Comparison of ENCODE assay signal across 7 cellular contexts in genomic region chr19:57241181-57241580, GRCh38. TPM values are rescaled to one million over a fixed set of nuclear protein-coding genes. Genes with fewer than 3 reads are reported as not detected.
A peak's percentile ranks its signal among the peaks of the same experiment; 100 is the strongest.
DNase-seq lines count a peak whose midpoint lies in the region; ATAC-seq and TF ChIP-seq lines count a peak whose summit lies in the region.

No MANE protein-coding gene starts in this region.

- H3K9me3 Mint-ChIP-seq in HFFc6, result no peaks in the 10 kb centered on the region
- H3K9me3 Mint-ChIP-seq in T-helper 1 cell treated with Interleukin-12 subunit alpha and Interleukin-12 subunit beta and Interleukin-4 antibody, amounts not matched to agents 30 μg/mL and 1 μg/mL, for 36 hours, result peaks cover 13% of the 10 kb centered on the region

- H3K4me1 Mint-ChIP-seq in HFFc6 (ENCODE audit: low read depth), result peaks cover 13% of the 10 kb centered on the region
- H3K4me1 Mint-ChIP-seq in T-helper 1 cell treated with Interleukin-12 subunit alpha and Interleukin-12 subunit beta and Interleukin-4 antibody, amounts not matched to agents 30 μg/mL and 1 μg/mL, for 36 hours (ENCODE audit: low read depth), result peaks cover 18% of the 10 kb centered on the region

- peak overlapping the region; percentile 87 for H3K27ac Mint-ChIP-seq in HFFc6
- H3K27ac Mint-ChIP-seq in T-helper 1 cell treated with Interleukin-12 subunit alpha and Interleukin-12 subunit beta and Interleukin-4 antibody, amounts not matched to agents 30 μg/mL and 1 μg/mL, for 36 hours, result peak overlapping the region; percentile 97

- TF ChIP-seq CTCF in HFFc6 (IDR thresholded peaks at IDR 0.05), result no peak

- DNase-seq in HFFc6 (no peak), fibroblast of peridontal ligament (ENCODE audit: extremely low read depth) (peak; percentile 56), pons (ENCODE audit: low spot score) (peak; percentile 7), COR-L47 (lab: John Stamatoyannopoulos, UW) (no peak)

- peaks cover 3% of the 10 kb centered on the region for H3K27me3 Mint-ChIP-seq in HFFc6 (ENCODE audit: insufficient read depth)
- no peaks in the 10 kb centered on the region for H3K27me3 Mint-ChIP-seq in T-helper 1 cell treated with Interleukin-12 subunit alpha and Interleukin-12 subunit beta and Interleukin-4 antibody, amounts not matched to agents 30 μg/mL and 1 μg/mL, for 36 hours (ENCODE audit: low read depth)

- ATAC-seq in GM21381 (IDR thresholded peaks at IDR 0.05; ENCODE audit: unreplicated experiment) (no peak), HG02884 (IDR thresholded peaks at IDR 0.05; ENCODE audit: unreplicated experiment) (no peak)

- H3K36me3 Mint-ChIP-seq in HFFc6 (ENCODE audit: low read depth), result peaks cover 17% of the 10 kb centered on the region
- H3K36me3 Mint-ChIP-seq in T-helper 1 cell treated with Interleukin-12 subunit alpha and Interleukin-12 subunit beta and Interleukin-4 antibody, amounts not matched to agents 30 μg/mL and 1 μg/mL, for 36 hours (ENCODE audit: low read depth), result peaks cover 23% of the 10 kb centered on the region

- H3K4me3 Mint-ChIP-seq in HFFc6, result peak overlapping the region; percentile 86
- peak overlapping the region; percentile 91 for H3K4me3 Mint-ChIP-seq in T-helper 1 cell treated with Interleukin-12 subunit alpha and Interleukin-12 subunit beta and Interleukin-4 antibody, amounts not matched to agents 30 μg/mL and 1 μg/mL, for 36 hours

RNA-seq across cellular contexts. Expression of gene ZNF805, which starts 0.7 kb away (rescaled TPM):
- 10 to 100 TPM; 10.7 to 12.8 (median 11.9) TPM for total RNA-seq in HFFc6 (2021; fragmentation: NEBNext Ultra II Directional; extraction: Animal tissue kit (Norgen Biotek cat#: 25700))

RNA-seq across cellular contexts. Expression of gene AURKC, which starts 10.4 kb away (rescaled TPM):
- 1 to 10 TPM in 1 of 6 experiments, under 1 TPM in 4, not detected in 1; 0.31 to 1.1 (median 0.48) TPM for total RNA-seq in HFFc6 (2021; fragmentation: NEBNext Ultra II Directional; extraction: Animal tissue kit (Norgen Biotek cat#: 25700))

RNA-seq across cellular contexts. Expression of gene ZNF460, which starts 39.1 kb away (rescaled TPM):
- total RNA-seq in HFFc6 (2021; fragmentation: NEBNext Ultra II Directional; extraction: Animal tissue kit (Norgen Biotek cat#: 25700)), result 10 to 100 TPM; 17.3 to 39.5 (median 22.2) TPM

RNA-seq across cellular contexts. Expression of gene ZNF264, which starts 49.9 kb away (rescaled TPM):
- 10 to 100 TPM; 20.1 to 23.1 (median 22.6) TPM for total RNA-seq in HFFc6 (2021; fragmentation: NEBNext Ultra II Directional; extraction: Animal tissue kit (Norgen Biotek cat#: 25700))

Comparison
In these comparisons a context has a peak if more than half of its experiments do, and no peak if none do; other contexts are left out.
1. DNase-seq: peak in fibroblast of peridontal ligament (single experiment) and pons (single experiment); none in HFFc6 (single experiment) and COR-L47 (single experiment).